1 cellular context compared by ENCODE assay signal in the genomic region with DNA sequence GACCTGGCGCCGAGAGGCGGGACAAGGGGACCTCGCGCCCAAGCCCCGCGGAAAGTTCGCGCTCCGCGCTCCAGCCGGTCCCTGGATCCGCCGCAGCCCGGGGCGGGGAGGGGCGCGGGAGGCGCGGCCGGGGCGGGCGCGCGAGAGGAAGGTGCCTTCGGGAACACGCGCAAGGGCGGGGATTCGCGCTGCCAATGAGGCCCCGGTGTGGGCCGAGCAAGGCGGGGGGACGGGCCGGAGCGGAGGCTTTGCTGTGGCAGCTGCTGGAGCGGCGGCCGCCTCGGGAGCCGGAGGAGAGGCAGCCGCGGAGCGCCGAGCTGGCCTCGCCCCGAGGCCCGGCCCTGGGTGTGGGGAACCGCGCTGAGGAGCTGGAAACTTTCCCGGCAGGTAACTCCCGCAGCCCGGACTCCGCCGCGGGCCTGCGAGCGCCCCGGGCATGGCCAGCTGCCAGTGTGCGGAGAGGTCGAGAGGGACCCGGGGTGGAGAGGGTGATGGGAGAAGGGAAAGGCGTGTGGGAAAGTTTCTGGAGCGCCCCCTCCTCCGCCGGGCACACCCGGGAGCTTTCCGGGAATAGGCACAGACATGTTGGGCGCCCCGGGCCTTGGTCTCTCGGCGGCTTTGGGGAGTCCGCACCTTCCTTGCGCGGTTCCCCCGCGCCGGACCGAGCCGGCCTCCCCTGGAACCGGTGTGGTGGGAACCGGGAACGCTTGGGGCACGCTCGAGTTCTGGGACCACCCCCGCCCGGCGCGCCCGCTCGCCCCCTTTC.
A peak's percentile ranks its signal among the peaks of the same experiment; 100 is the strongest.
TF ChIP-seq lines count a peak whose summit lies in the region.

Gene TANC1, plus strand, starts transcription at position 245 of the 766 bp plus-strand sequence. CDS start 97,271 bp downstream, outside the sequence.

TF ChIP-seq in SK-N-SH, 30 proteins besides CTCF, POLR2A, EP300 and RAD21 (continued from another document):
- TF ChIP-seq, protein P1, sequence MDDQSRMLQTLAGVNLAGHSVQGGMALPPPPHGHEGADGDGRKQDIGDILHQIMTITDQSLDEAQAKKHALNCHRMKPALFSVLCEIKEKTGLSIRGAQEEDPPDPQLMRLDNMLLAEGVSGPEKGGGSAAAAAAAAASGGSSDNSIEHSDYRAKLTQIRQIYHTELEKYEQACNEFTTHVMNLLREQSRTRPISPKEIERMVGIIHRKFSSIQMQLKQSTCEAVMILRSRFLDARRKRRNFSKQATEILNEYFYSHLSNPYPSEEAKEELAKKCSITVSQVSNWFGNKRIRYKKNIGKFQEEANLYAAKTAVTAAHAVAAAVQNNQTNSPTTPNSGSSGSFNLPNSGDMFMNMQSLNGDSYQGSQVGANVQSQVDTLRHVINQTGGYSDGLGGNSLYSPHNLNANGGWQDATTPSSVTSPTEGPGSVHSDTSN (IDR thresholded peaks at IDR 0.05) = no peak
- TF ChIP-seq POLR2AphosphoS5 (IDR thresholded peaks at IDR 0.05; ENCODE audit: low read depth, low read length) (peak; percentile 84), YY1 (IDR thresholded peaks at IDR 0.05; ENCODE audit: low read depth) (peak; percentile 45; the same call in 1 of the 2 replicates), NRF1 (IDR thresholded peaks at IDR 0.05; ENCODE audit: low read depth, low read length) (peak; percentile 58), RXRA (IDR thresholded peaks at IDR 0.05; ENCODE audit: borderline replicate concordance, low read depth) (no peak), ZBTB33 (IDR thresholded peaks at IDR 0.05; ENCODE audit: borderline replicate concordance, low read depth) (peak; percentile 65; the same call in 1 of the 2 replicates), RCOR1 (IDR thresholded peaks at IDR 0.05; ENCODE audit: low read length) (0 out of 2 replicates have a peak, but pooled peaks have one; percentile 9), MXI1 (IDR thresholded peaks at IDR 0.05; ENCODE audit: low read depth, low read length) (peak; percentile 78; the same call in 1 of the 2 replicates), SIN3A (IDR thresholded peaks at IDR 0.05; ENCODE audit: borderline replicate concordance, low read depth, low read length) (peak; percentile 42; the same call in 1 of the 2 replicates), TAF1 (IDR thresholded peaks at IDR 0.05; ENCODE audit: borderline replicate concordance, low read depth, low read length) (peak; percentile 94)
- TF ChIP-seq, protein P2, sequence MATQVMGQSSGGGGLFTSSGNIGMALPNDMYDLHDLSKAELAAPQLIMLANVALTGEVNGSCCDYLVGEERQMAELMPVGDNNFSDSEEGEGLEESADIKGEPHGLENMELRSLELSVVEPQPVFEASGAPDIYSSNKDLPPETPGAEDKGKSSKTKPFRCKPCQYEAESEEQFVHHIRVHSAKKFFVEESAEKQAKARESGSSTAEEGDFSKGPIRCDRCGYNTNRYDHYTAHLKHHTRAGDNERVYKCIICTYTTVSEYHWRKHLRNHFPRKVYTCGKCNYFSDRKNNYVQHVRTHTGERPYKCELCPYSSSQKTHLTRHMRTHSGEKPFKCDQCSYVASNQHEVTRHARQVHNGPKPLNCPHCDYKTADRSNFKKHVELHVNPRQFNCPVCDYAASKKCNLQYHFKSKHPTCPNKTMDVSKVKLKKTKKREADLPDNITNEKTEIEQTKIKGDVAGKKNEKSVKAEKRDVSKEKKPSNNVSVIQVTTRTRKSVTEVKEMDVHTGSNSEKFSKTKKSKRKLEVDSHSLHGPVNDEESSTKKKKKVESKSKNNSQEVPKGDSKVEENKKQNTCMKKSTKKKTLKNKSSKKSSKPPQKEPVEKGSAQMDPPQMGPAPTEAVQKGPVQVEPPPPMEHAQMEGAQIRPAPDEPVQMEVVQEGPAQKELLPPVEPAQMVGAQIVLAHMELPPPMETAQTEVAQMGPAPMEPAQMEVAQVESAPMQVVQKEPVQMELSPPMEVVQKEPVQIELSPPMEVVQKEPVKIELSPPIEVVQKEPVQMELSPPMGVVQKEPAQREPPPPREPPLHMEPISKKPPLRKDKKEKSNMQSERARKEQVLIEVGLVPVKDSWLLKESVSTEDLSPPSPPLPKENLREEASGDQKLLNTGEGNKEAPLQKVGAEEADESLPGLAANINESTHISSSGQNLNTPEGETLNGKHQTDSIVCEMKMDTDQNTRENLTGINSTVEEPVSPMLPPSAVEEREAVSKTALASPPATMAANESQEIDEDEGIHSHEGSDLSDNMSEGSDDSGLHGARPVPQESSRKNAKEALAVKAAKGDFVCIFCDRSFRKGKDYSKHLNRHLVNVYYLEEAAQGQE (IDR thresholded peaks at IDR 0.05; ENCODE audit: low read depth, low read length) = no peak; the same call in 1 of the 2 replicates
- TF ChIP-seq, protein P3, sequence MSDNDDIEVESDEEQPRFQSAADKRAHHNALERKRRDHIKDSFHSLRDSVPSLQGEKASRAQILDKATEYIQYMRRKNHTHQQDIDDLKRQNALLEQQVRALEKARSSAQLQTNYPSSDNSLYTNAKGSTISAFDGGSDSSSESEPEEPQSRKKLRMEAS (IDR thresholded peaks at IDR 0.05; ENCODE audit: low read depth) = peak; percentile 41; the same call in 1 of the 2 replicates
